ENCODE assay signal across 10 cellular contexts in genomic region chr2:211093743-211094303, GRCh38.
A peak's percentile ranks its signal among the peaks of the same experiment; 100 is the strongest.
DNase-seq lines count a peak whose midpoint lies in the region; ATAC-seq and TF ChIP-seq lines count a peak whose summit lies in the region.
"Had no signal": no experiment of that assay in that cellular context is flagged by ENCODE, and none has a peak within 500 bp of the region (broad histone marks: within the 10 kb centered on the region; RNA-seq: fewer than 3 reads in every experiment).

No MANE protein-coding gene starts in this region.

- no peaks in the 10 kb centered on the region for H3K4me1 Mint-ChIP-seq in H9
- no peaks in the 10 kb centered on the region for H3K4me1 Mint-ChIP-seq in activated CD4-positive, alpha-beta memory T cell treated with anti-CD3 and anti-CD28 coated beads for 36 hours (ENCODE audit: low read depth)
- H3K4me1 Mint-ChIP-seq in WTC11, result no peaks in the 10 kb centered on the region

- ATAC-seq in left lobe of liver, result peak; percentile 99
- no peak for ATAC-seq in esophagus mucosa
- no peak for ATAC-seq in WTC11
- no peak for ATAC-seq in HG02763 (IDR thresholded peaks at IDR 0.05; ENCODE audit: unreplicated experiment)

- CTCF ChIA-PET in activated CD4-positive, alpha-beta memory T cell treated with anti-CD3 and anti-CD28 coated beads for 36 hours (lab: Charles Lee), result interaction anchor here (0.7 to 1.6 kb wide), 4 partner anchors 8 to 1474 kb away, joined by 3 to 4 read pairs (median 4); no protein-coding TSS in a partner anchor
- CTCF ChIA-PET in WTC11 (lab: Charles Lee), result interaction anchor here (0.7 kb wide), 2 partner anchors 18 to 58 kb away, joined by 3 read pairs; no protein-coding TSS in a partner anchor

- no peak overlapping the region for H4K8ac ChIP-seq in H9 (replicated peaks; ENCODE audit: insufficient read length, low read depth, low read length)

- H3K23ac ChIP-seq in H9 (ENCODE audit: insufficient read length, low read depth, low read length), result no peak overlapping the region

- no peak overlapping the region for H3K27ac ChIP-seq in H9 (ENCODE audit: insufficient read length, low read depth, low read length)
- H3K27ac ChIP-seq: esophagus squamous epithelium had no signal

- H3K9me3 ChIP-seq in H9 (ENCODE audit: control insufficient read depth, low read depth, low read length), result no peaks in the 10 kb centered on the region
- H3K9me3 ChIP-seq: esophagus squamous epithelium had no signal

- H4K20me1 ChIP-seq in H9 (ENCODE audit: control insufficient read depth, insufficient read depth, insufficient read length), result no peaks in the 10 kb centered on the region

- no peak overlapping the region for H2AFZ ChIP-seq in H9 (ENCODE audit: low read length)

- H4K5ac ChIP-seq in H9 (ENCODE audit: insufficient read length, low read depth, low read length), result no peak overlapping the region

- H3T11ph ChIP-seq in H9 (ENCODE audit: low read length), result no peak overlapping the region

- H3K79me2 ChIP-seq in H9 (ENCODE audit: insufficient read depth, low read length), result no peaks in the 10 kb centered on the region

- no peak overlapping the region for H3K4me2 ChIP-seq in H9 (ENCODE audit: insufficient read depth, insufficient read length, low read length)

- no peaks in the 10 kb centered on the region for H3K23me2 ChIP-seq in H9 (ENCODE audit: insufficient read length, low read depth, low read length, poor library complexity, severe bottlenecking)

- DNase-seq in H9 (no peak), RKO (ENCODE audit: low spot score) (peak; percentile 20), left lobe of liver (ENCODE audit: low spot score) (no peak), WTC11 (ENCODE audit: low spot score) (no peak)
- no peak for DNase-seq in activated CD4-positive, alpha-beta memory T cell treated with anti-CD3 and anti-CD28 coated beads for 36 hours
- DNase-seq: esophagus squamous epithelium, NCI-H1436 treated with DMSO at 0.1 percent for 48 hours had no signal

- WGBS in H9 (ENCODE audit: extremely low coverage, insufficient read length, low lambda C conversion rate), result no CpG with 5 or more reads among the region's 3 CpGs

- H3K4me1 ChIP-seq in H9 (ENCODE audit: insufficient read depth, low read length), result no peaks in the 10 kb centered on the region
- H3K4me1 ChIP-seq: esophagus squamous epithelium had no signal

- H2AK5ac ChIP-seq in H9 (ENCODE audit: insufficient read length, low read length), result no peak overlapping the region

- H3K27me3 Mint-ChIP-seq in H9 (ENCODE audit: low read depth) (no peaks in the 10 kb centered on the region), WTC11 (ENCODE audit: low read depth) (no peaks in the 10 kb centered on the region)
- no peaks in the 10 kb centered on the region for H3K27me3 Mint-ChIP-seq in activated CD4-positive, alpha-beta memory T cell treated with anti-CD3 and anti-CD28 coated beads for 36 hours

- H3K79me1 ChIP-seq in H9 (ENCODE audit: insufficient read depth, low read depth, low read length, poor library complexity, severe bottlenecking), result no peaks in the 10 kb centered on the region

- H3K4me3 Mint-ChIP-seq in H9 (no peak overlapping the region), WTC11 (no peak overlapping the region)
- H3K4me3 Mint-ChIP-seq in activated CD4-positive, alpha-beta memory T cell treated with anti-CD3 and anti-CD28 coated beads for 36 hours, result no peak overlapping the region

- H3K36me3 Mint-ChIP-seq in H9 (ENCODE audit: insufficient read depth in 1 of 3, low read depth in 3 of 3), result peaks cover 0 to 7% (median 0%) of the 10 kb centered on the region in 3 experiments; a peak in 3 of 7 replicates
- H3K36me3 Mint-ChIP-seq in activated CD4-positive, alpha-beta memory T cell treated with anti-CD3 and anti-CD28 coated beads for 36 hours, result no peaks in the 10 kb centered on the region
- H3K36me3 Mint-ChIP-seq in WTC11, result no peaks in the 10 kb centered on the region

- no peak overlapping the region for H3K18ac ChIP-seq in H9 (ENCODE audit: insufficient read length, low read depth, low read length)

- TF ChIP-seq CTCF in GM12874 (IDR thresholded peaks at IDR 0.05; ENCODE audit: insufficient read depth, low read depth, low read length), result peak; percentile 45
- TF ChIP-seq CTCF in H9 (conservative IDR thresholded peaks at IDR 0.05), result peak; percentile 57
- no peak for TF ChIP-seq CTCF in WTC11 (IDR thresholded peaks at IDR 0.05)

- H3K9me3 Mint-ChIP-seq in H9 (peaks cover 6 to 7% of the 10 kb centered on the region in 2 experiments; a peak in 3 of 5 replicates), WTC11 (peaks cover 14% of the 10 kb centered on the region)
- H3K9me3 Mint-ChIP-seq in activated CD4-positive, alpha-beta memory T cell treated with anti-CD3 and anti-CD28 coated beads for 36 hours, result peaks cover 7% of the 10 kb centered on the region

- no peak overlapping the region for H2BK5ac ChIP-seq in H9 (ENCODE audit: insufficient read length, low read length)

- H2BK120ac ChIP-seq in H9 (ENCODE audit: low read depth, low read length, poor library complexity, severe bottlenecking), result no peak overlapping the region

- H3K56ac ChIP-seq in H9 (ENCODE audit: insufficient read length, low read depth, low read length), result no peak overlapping the region

- H2BK15ac ChIP-seq in H9 (ENCODE audit: low read depth, low read length), result no peak overlapping the region

- H3K9ac ChIP-seq in H9 (ENCODE audit: extremely low read depth, insufficient read length, low read length), result no peak overlapping the region

- no peak overlapping the region for H3K14ac ChIP-seq in H9 (ENCODE audit: insufficient read depth, low read length)

- no peak overlapping the region for H3K4ac ChIP-seq in H9 (ENCODE audit: low read depth, low read length)

- no peak overlapping the region for H3K27ac Mint-ChIP-seq in H9
- no peak overlapping the region for H3K27ac Mint-ChIP-seq in activated CD4-positive, alpha-beta memory T cell treated with anti-CD3 and anti-CD28 coated beads for 36 hours
- no peak overlapping the region for H3K27ac Mint-ChIP-seq in WTC11

- no peaks in the 10 kb centered on the region for H3K27me3 ChIP-seq in H9 (ENCODE audit: insufficient read depth, low read length)
- H3K27me3 ChIP-seq: esophagus squamous epithelium had no signal

- POLR2A ChIA-PET in activated CD4-positive, alpha-beta memory T cell treated with anti-CD3 and anti-CD28 coated beads for 36 hours (lab: Charles Lee), result no interaction called here
- POLR2A ChIA-PET in WTC11 (lab: Charles Lee), result no interaction called here

- H2BK12ac ChIP-seq in H9 (ENCODE audit: insufficient read length, low read depth, low read length), result no peak overlapping the region

- H2BK20ac ChIP-seq in H9 (ENCODE audit: low read depth, low read length, poor library complexity, severe bottlenecking), result no peak overlapping the region

- no peak overlapping the region for H4K91ac ChIP-seq in H9 (ENCODE audit: insufficient read length, low read depth, low read length)

- intact Hi-C loops in activated CD4-positive, alpha-beta memory T cell treated with anti-CD3 and anti-CD28 coated beads for 36 hours (cut with micrococcal nuclease), result no loop called here

TF ChIP-seq in WTC11, 78 proteins besides CTCF, POLR2A, EP300 and RAD21 (continues in another document):
- TF ChIP-seq STAT6 (CRISPR knock-in tag; conservative IDR thresholded peaks at IDR 0.05; ENCODE audit: low read depth) (no peak), CREB1 (CRISPR knock-in tag; IDR thresholded peaks at IDR 0.05) (no peak), FOXP1 (CRISPR knock-in tag; IDR thresholded peaks at IDR 0.05; ENCODE audit: borderline replicate concordance) (no peak), NFATC4 (CRISPR knock-in tag; IDR thresholded peaks at IDR 0.05) (no peak), CREM (CRISPR knock-in tag; IDR thresholded peaks at IDR 0.05) (no peak), ATF3 (CRISPR knock-in tag; conservative IDR thresholded peaks at IDR 0.05) (no peak), FOXK1 (CRISPR knock-in tag; IDR thresholded peaks at IDR 0.05) (no peak)
